8 cellular contexts compared by ENCODE assay signal in the genomic region with DNA sequence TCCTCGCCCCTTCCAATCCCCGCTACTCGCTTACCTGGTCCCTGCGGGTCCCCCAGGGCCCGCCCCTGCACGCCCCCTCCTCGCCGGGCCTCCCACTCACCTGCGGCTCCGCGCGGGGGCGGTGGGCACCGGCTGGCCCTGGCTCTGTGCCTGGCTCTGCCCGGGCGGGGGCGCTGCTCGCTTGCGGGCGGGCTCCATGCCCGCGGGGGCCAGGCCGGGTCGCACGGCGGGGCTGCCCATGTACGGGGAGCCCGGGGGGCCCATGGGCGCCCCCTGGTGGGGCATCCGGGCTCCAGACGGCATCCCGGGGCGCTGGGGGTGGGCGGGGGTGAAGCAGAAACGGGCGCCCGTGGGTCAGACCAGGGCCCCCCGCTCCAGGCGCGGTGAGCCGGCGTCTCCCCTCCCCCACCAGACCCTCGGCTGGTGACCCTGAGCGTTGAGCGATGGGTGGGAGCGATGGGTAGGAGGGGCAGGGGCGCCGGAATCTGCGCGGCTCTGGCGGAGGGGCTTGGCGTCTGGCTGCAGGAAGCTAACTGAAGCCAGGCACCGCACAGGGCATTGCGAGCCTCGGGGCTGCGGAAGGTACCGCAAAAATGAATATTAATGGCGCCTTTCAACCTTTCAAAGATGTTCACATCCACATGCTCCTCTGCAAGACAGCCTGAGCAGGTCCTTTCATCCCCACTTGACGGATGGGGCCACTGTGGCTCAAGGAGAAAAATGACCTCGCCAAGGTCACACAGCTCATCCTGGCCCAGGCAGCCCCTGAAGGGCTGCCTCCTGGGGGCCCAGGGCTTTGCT. TPM values are rescaled to one million over a fixed set of nuclear protein-coding genes. Genes with fewer than 3 reads are reported as not detected.
DNase-seq lines count a peak whose midpoint lies in the region; ATAC-seq, FAIRE-seq and TF ChIP-seq lines count a peak whose summit lies in the region.

No MANE protein-coding gene starts in this region.

- peaks cover 3 to 15% (median 4%) of the 10 kb centered on the region in 4 donors for H3K36me3 ChIP-seq in upper lobe of left lung

- H3K27me3 Mint-ChIP-seq in activated CD8-positive, alpha-beta T cell treated with anti-CD3 and anti-CD28 coated beads for 36 hours: peaks cover 29% of the 10 kb centered on the region
- H3K27me3 Mint-ChIP-seq in endothelial cell (ENCODE audit: unreplicated experiment) (peaks cover 26% of the 10 kb centered on the region), natural killer cell (ENCODE audit: low read depth in 2 of 2) (peaks cover 4 to 33% of the 10 kb centered on the region in 2 donors)

- peak overlapping the region; percentile 13 to 43 (median 36) for H3K4me3 ChIP-seq in upper lobe of left lung

- peak; percentile 85 for TF ChIP-seq CTCF in activated CD8-positive, alpha-beta T cell treated with anti-CD3 and anti-CD28 coated beads for 36 hours (IDR thresholded peaks at IDR 0.05)
- TF ChIP-seq CTCF in endothelial cell (IDR thresholded peaks at IDR 0.05; ENCODE audit: unreplicated experiment) (peak; percentile 79), natural killer cell (IDR thresholded peaks at IDR 0.05) (peak; percentile 90), upper lobe of left lung (IDR thresholded peaks at IDR 0.05) (peak; percentile 24 to 78 (median 62))

- ATAC-seq in activated CD8-positive, alpha-beta T cell treated with anti-CD3 and anti-CD28 coated beads for 36 hours: peak; percentile 69
- peak; percentile 69 to 76 (median 75) for ATAC-seq in natural killer cell
- peak in 1 of 2 donors; percentile 56 for ATAC-seq in upper lobe of left lung (ENCODE audit: low FRiP score in 2 of 2)

- TF ChIP-seq POLR2A in GM12892 (IDR thresholded peaks at IDR 0.05; ENCODE audit: low read depth, low read length): no peak
- no peak for TF ChIP-seq POLR2A in upper lobe of left lung (IDR thresholded peaks at IDR 0.05)

- DNase-seq in GM12892 (ENCODE audit: insufficient read length) (peak; percentile 85), KBM-7 (peak; percentile 51), endothelial cell (ENCODE audit: low spot score) (peak; percentile 71), natural killer cell (peak; percentile 69), upper lobe of left lung (peak; percentile 50 to 92), midbrain (lab: John Stamatoyannopoulos, UW) (no peak), putamen (ENCODE audit: low spot score) (no peak)
- peak; percentile 76 for DNase-seq in activated CD8-positive, alpha-beta T cell treated with anti-CD3 and anti-CD28 coated beads for 36 hours

- WGBS in upper lobe of left lung, 2 donors: 5 to 22% methylated on average over 3 to 43 of the region's 60 CpGs

- no peaks in the 10 kb centered on the region for H3K9me3 Mint-ChIP-seq in activated CD8-positive, alpha-beta T cell treated with anti-CD3 and anti-CD28 coated beads for 36 hours
- H3K9me3 Mint-ChIP-seq in endothelial cell (ENCODE audit: unreplicated experiment) (no peaks in the 10 kb centered on the region), natural killer cell (no peaks in the 10 kb centered on the region)

- POLR2A ChIA-PET in activated CD8-positive, alpha-beta T cell treated with anti-CD3 and anti-CD28 coated beads for 36 hours (lab: Charles Lee): interaction anchor here (1.0 to 1.4 kb wide), 2 partner anchors 12 to 29 kb away, joined by 3 to 4 read pairs; no protein-coding TSS in a partner anchor

- no peak for FAIRE-seq in GM12892 (lab: Jason Lieb, UNC)

- peak overlapping the region; percentile 29 for H3K4me3 Mint-ChIP-seq in activated CD8-positive, alpha-beta T cell treated with anti-CD3 and anti-CD28 coated beads for 36 hours
- no peak overlapping the region for H3K4me3 Mint-ChIP-seq in endothelial cell (ENCODE audit: unreplicated experiment)
- peak overlapping the region; percentile 79 for H3K4me3 Mint-ChIP-seq in natural killer cell

- no peaks in the 10 kb centered on the region for H3K36me3 Mint-ChIP-seq in activated CD8-positive, alpha-beta T cell treated with anti-CD3 and anti-CD28 coated beads for 36 hours (ENCODE audit: low read depth)
- H3K36me3 Mint-ChIP-seq in endothelial cell (ENCODE audit: low read depth, unreplicated experiment) (no peaks in the 10 kb centered on the region), natural killer cell (no peaks in the 10 kb centered on the region)

- peaks cover 54 to 76% (median 63%) of the 10 kb centered on the region in 4 donors for H3K4me1 ChIP-seq in upper lobe of left lung

- CTCF ChIA-PET in activated CD8-positive, alpha-beta T cell treated with anti-CD3 and anti-CD28 coated beads for 36 hours (lab: Charles Lee): interaction anchor here (0.6 to 3.6 kb wide), 23 partner anchors 10 to 1058 kb away, joined by 3 to 68 read pairs (median 4); a partner anchor contains a TSS

- intact Hi-C loops in activated CD8-positive, alpha-beta T cell treated with anti-CD3 and anti-CD28 coated beads for 36 hours (cut with micrococcal nuclease): no loop called here
- intact Hi-C loops in natural killer cell (cut with micrococcal nuclease): loop anchor here (2.0 kb wide), 2 partner anchors 79 to 121 kb away; a partner anchor contains a TSS

- H3K9me3 ChIP-seq in upper lobe of left lung: no peaks in the 10 kb centered on the region

- H3K27ac ChIP-seq in upper lobe of left lung: peak overlapping the region in 1 of 4 donors; percentile 26

- in situ Hi-C loops in KBM-7 (cut with MboI; ENCODE audit: low pct_unique_long_range_greater_than_20kb, low sequenced_read_pairs): no loop called here

- H3K27me3 ChIP-seq in upper lobe of left lung: peaks cover 0 to 13% (median 6%) of the 10 kb centered on the region in 4 donors

- peaks cover 40% of the 10 kb centered on the region for H3K4me1 Mint-ChIP-seq in activated CD8-positive, alpha-beta T cell treated with anti-CD3 and anti-CD28 coated beads for 36 hours (ENCODE audit: low read depth)
- H3K4me1 Mint-ChIP-seq in endothelial cell (ENCODE audit: unreplicated experiment) (peaks cover 23% of the 10 kb centered on the region), natural killer cell (peaks cover 27 to 54% of the 10 kb centered on the region in 2 donors)

- no peak for TF ChIP-seq EP300 in upper lobe of left lung (IDR thresholded peaks at IDR 0.05)

- H3K27ac Mint-ChIP-seq in activated CD8-positive, alpha-beta T cell treated with anti-CD3 and anti-CD28 coated beads for 36 hours: no peak overlapping the region
- H3K27ac Mint-ChIP-seq in endothelial cell (ENCODE audit: unreplicated experiment) (no peak overlapping the region), natural killer cell (no peak overlapping the region)

RNA-seq across cellular contexts. Expression of a gene that starts 2.9 kb away (rescaled TPM):
- polyA plus RNA-seq in GM12892 (2012; ENCODE audit: missing spikeins): 2.2 TPM
- total RNA-seq in activated CD8-positive, alpha-beta T cell treated with anti-CD3 and anti-CD28 coated beads for 36 hours: 1 to 10 TPM; 8.2 to 8.9 TPM
- total RNA-seq in endothelial cell (ENCODE audit: unreplicated experiment) (5.4 TPM), natural killer cell (1 to 10 TPM; 3.1 to 8.7 (median 6.5) TPM), upper lobe of left lung (10 to 100 TPM; 32.8 to 63.9 (median 40.8) TPM)

RNA-seq across cellular contexts. Expression of a gene that starts 13.3 kb away (rescaled TPM):
- 7.5 TPM for polyA plus RNA-seq in GM12892 (2012; ENCODE audit: missing spikeins)
- total RNA-seq in activated CD8-positive, alpha-beta T cell treated with anti-CD3 and anti-CD28 coated beads for 36 hours: 10 to 100 TPM; 23.7 to 27.3 TPM
- total RNA-seq in endothelial cell (ENCODE audit: unreplicated experiment) (55.4 TPM), natural killer cell (10 to 100 TPM; 47.0 to 51.6 (median 48.6) TPM), upper lobe of left lung (10 to 100 TPM; 34.4 to 69.1 (median 47.4) TPM)

RNA-seq across cellular contexts. Expression of a gene that starts 18.6 kb away (rescaled TPM):
- polyA plus RNA-seq in GM12892 (2012; ENCODE audit: missing spikeins): 27.1 TPM
- total RNA-seq in activated CD8-positive, alpha-beta T cell treated with anti-CD3 and anti-CD28 coated beads for 36 hours: 10 to 100 TPM; 48.1 to 56.2 TPM
- total RNA-seq in endothelial cell (ENCODE audit: unreplicated experiment) (39.6 TPM), natural killer cell (10 to 100 TPM; 12.1 to 26.1 (median 17.6) TPM), upper lobe of left lung (10 to 100 TPM; 19.8 to 48.2 (median 28.6) TPM)

RNA-seq across cellular contexts. Expression of a gene that starts 35.3 kb away (rescaled TPM):
- not detected for polyA plus RNA-seq in GM12892 (2012; ENCODE audit: missing spikeins)
- total RNA-seq in activated CD8-positive, alpha-beta T cell treated with anti-CD3 and anti-CD28 coated beads for 36 hours: not detected
- total RNA-seq in endothelial cell (ENCODE audit: unreplicated experiment) (not detected), natural killer cell (1 to 10 TPM in 1 of 3 donors, not detected in 2; 2.5 TPM), upper lobe of left lung (not detected)

RNA-seq across cellular contexts. Expression of a gene that starts 58.5 kb away (rescaled TPM):
- polyA plus RNA-seq in GM12892 (2012; ENCODE audit: missing spikeins): not detected
- not detected for total RNA-seq in activated CD8-positive, alpha-beta T cell treated with anti-CD3 and anti-CD28 coated beads for 36 hours
- total RNA-seq in endothelial cell (ENCODE audit: unreplicated experiment) (not detected), natural killer cell (not detected), upper lobe of left lung (not detected)

Comparison
In these comparisons a context has a peak if more than half of its experiments do, and no peak if none do; other contexts are left out.
1. DNase-seq: peak in GM12892 (single experiment), KBM-7 (single experiment), activated CD8-positive, alpha-beta T cell treated with anti-CD3 and anti-CD28 coated beads for 36 hours (single experiment), endothelial cell (single experiment), natural killer cell (single experiment) and upper lobe of left lung (2 of 2); none in midbrain (single experiment) and putamen (single experiment).
2. Peak in every context shown above with its lines, with median percentiles within 50 percentile points of each other: CTCF ChIP-seq.